Comparison of ENCODE assay signal across 1 cellular context in genomic region chr1:95165569-95165968, GRCh38. TPM values are rescaled to one million over a fixed set of nuclear protein-coding genes. Genes with fewer than 3 reads are reported as not detected.
"Had no signal": no experiment of that assay in that cellular context is flagged by ENCODE, and none has a peak within 500 bp of the region (broad histone marks: within the 10 kb centered on the region; RNA-seq: fewer than 3 reads in every experiment).

No MANE protein-coding gene starts in this region.

RNA-seq across cellular contexts. Expression of gene TLCD4, which starts 48.4 kb away (rescaled TPM):
- total RNA-seq: natural killer cell treated with Interleukin-12 subunit alpha and Interleukin-12 subunit beta and Interleukin-15 and Interleukin-18, amount 100 ng/mL, for 72 hours had no signal
